ENCODE assay signal across 24 cellular contexts in genomic region chr10:74874649-74875048, GRCh38.
"Had no signal": no experiment of that assay in that cellular context is flagged by ENCODE, and none has a peak within 500 bp of the region (broad histone marks: within the 10 kb centered on the region; RNA-seq: fewer than 3 reads in every experiment).

No MANE protein-coding gene starts in this region.

- H3K27ac ChIP-seq: brain microvascular endothelial cell, cardiac muscle cell, SK-N-MC had no signal

- H3K4me3 ChIP-seq: cardiac muscle cell, SK-N-MC had no signal

- H3K27ac Mint-ChIP-seq: activated CD4-positive, alpha-beta memory T cell treated with anti-CD3 and anti-CD28 coated beads for 36 hours; activated CD4-positive, alpha-beta T cell treated with anti-CD3 and anti-CD28 coated beads, Interleukin-2, amount 10 ng/mL, durations not matched to agents 24 days and 14 days; activated naive CD4-positive, alpha-beta T cell treated with anti-CD3 and anti-CD28 coated beads for 36 hours; activated naive CD8-positive, alpha-beta T cell; activated T-helper 17 cell treated with anti-CD3 and anti-CD28 coated beads, Interleukin-2, amount 50 U/mL, for 72 hours had no signal

- H3K27me3 Mint-ChIP-seq: activated CD4-positive, alpha-beta memory T cell treated with anti-CD3 and anti-CD28 coated beads for 36 hours; activated CD4-positive, alpha-beta T cell treated with anti-CD3 and anti-CD28 coated beads, Interleukin-2, amount 10 ng/mL, durations not matched to agents 24 days and 14 days; activated naive CD8-positive, alpha-beta T cell; activated T-helper 17 cell treated with anti-CD3 and anti-CD28 coated beads, Interleukin-2, amount 50 U/mL, for 72 hours had no signal

- H3K36me3 ChIP-seq: brain microvascular endothelial cell, cardiac muscle cell had no signal

- H3K27me3 ChIP-seq: brain microvascular endothelial cell, cardiac muscle cell had no signal

- H3K9me3 Mint-ChIP-seq: activated CD4-positive, alpha-beta memory T cell treated with anti-CD3 and anti-CD28 coated beads for 36 hours; activated CD4-positive, alpha-beta T cell treated with anti-CD3 and anti-CD28 coated beads, Interleukin-2, amount 10 ng/mL, durations not matched to agents 24 days and 14 days; activated naive CD4-positive, alpha-beta T cell treated with anti-CD3 and anti-CD28 coated beads for 36 hours; activated T-cell treated with anti-CD3 and anti-CD28 coated beads, Interleukin-2, amount 50 U/mL, for 4 hours; activated T-helper 17 cell treated with anti-CD3 and anti-CD28 coated beads, Interleukin-2, amount 50 U/mL, for 72 hours had no signal

- DNase-seq: activated CD4-positive, alpha-beta memory T cell treated with anti-CD3 and anti-CD28 coated beads for 36 hours; activated CD4-positive, alpha-beta T cell treated with anti-CD3 and anti-CD28 coated beads, Interleukin-2, amount 10 ng/mL, durations not matched to agents 24 days and 14 days; activated CD4-positive, CD25-positive, alpha-beta regulatory T cell treated with anti-CD3 and anti-CD28 coated beads, Interleukin-2, amount 50 U/mL, for 72 hours; activated CD8-positive, alpha-beta memory T cell treated with anti-CD3 and anti-CD28 coated beads for 24 hours; activated gamma-delta T cell; activated naive CD4-positive, alpha-beta T cell treated with anti-CD3 and anti-CD28 coated beads for 36 hours; activated T-cell treated with anti-CD3 and anti-CD28 coated beads, Interleukin-2, amount 50 U/mL, for 4 hours; brain microvascular endothelial cell; NCI-H1092; NCI-H1417; NCI-H1694; NCI-H2029; NCI-H345; NCI-H510A; NCI-H526 treated with DMSO at 0.1 percent for 48 hours; NCI-H82; RPMI8226; T-helper 1 cell had no signal

- ATAC-seq: activated T-cell treated with anti-CD3 and anti-CD28 coated beads, Interleukin-2, amount 50 U/mL, for 4 hours; activated T-helper 17 cell treated with anti-CD3 and anti-CD28 coated beads, Interleukin-2, amount 50 U/mL, for 72 hours; Panc1; Right ventricle myocardium inferior had no signal

- H3K4me3 Mint-ChIP-seq: activated CD4-positive, alpha-beta memory T cell treated with anti-CD3 and anti-CD28 coated beads for 36 hours; activated CD4-positive, alpha-beta T cell treated with anti-CD3 and anti-CD28 coated beads, Interleukin-2, amount 10 ng/mL, durations not matched to agents 24 days and 14 days; activated naive CD4-positive, alpha-beta T cell treated with anti-CD3 and anti-CD28 coated beads for 36 hours; activated naive CD8-positive, alpha-beta T cell; activated T-cell treated with anti-CD3 and anti-CD28 coated beads, Interleukin-2, amount 50 U/mL, for 4 hours; activated T-helper 17 cell treated with anti-CD3 and anti-CD28 coated beads, Interleukin-2, amount 50 U/mL, for 72 hours had no signal

- H3K36me3 Mint-ChIP-seq: activated CD4-positive, alpha-beta memory T cell treated with anti-CD3 and anti-CD28 coated beads for 36 hours; activated naive CD8-positive, alpha-beta T cell had no signal
